ENCODE assay signal across 22 cellular contexts in the genomic region with DNA sequence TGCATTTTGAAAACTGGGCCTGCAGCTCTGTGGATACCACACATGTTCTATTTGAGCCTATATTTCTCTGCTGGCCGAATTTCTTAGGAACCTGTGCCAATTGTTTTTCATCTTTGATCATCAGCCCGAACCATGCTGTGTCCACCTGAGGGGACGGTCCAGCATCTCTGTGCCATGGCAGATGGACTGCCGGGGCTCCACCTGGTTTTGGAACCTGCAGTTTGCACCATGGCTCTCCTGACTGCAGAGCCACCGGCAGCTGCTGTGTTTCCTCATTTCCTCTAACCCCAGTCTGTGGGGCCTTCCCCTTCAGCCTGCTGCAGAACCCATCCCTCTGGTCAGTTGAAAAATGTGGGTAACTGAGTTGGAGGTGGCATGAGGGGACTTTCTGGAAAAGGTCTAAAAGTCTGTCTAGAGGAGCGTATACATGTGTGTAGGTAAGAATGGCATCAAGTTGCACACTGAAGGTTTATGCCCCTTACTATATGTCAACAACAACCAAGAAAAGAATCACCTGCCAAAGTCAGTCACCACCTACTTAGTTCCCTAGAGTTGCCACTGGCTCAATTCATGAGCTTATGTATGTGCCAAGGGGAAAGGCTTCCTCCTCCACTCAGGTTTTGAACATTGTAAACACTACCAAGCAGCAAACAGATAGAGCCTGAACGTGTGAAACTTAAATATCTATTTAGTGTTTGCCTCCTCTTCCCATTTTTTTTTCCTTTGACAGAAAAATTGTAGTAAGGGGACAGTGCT.
"Had no signal": no experiment of that assay in that cellular context is flagged by ENCODE, and none has a peak within 500 bp of the region (broad histone marks: within the 10 kb centered on the region; RNA-seq: fewer than 3 reads in every experiment).

No MANE protein-coding gene starts in this region.

- H3K27ac Mint-ChIP-seq: activated CD4-positive, alpha-beta T cell treated with anti-CD3 and anti-CD28 coated beads, Interleukin-2, amount 10 ng/mL, durations not matched to agents 7 days and 5 days; activated CD8-positive, alpha-beta T cell treated with anti-CD3 and anti-CD28 coated beads, Interleukin-2, amount 10 ng/mL, durations not matched to agents 7 days and 5 days; activated naive CD4-positive, alpha-beta T cell treated with anti-CD3 and anti-CD28 coated beads, Interleukin-2, amount 50 U/mL, for 24 hours; immature natural killer cell; mesothelial cell of epicardium; naive thymus-derived CD8-positive, alpha-beta T cell; neural progenitor cell had no signal

- H3K27me3 Mint-ChIP-seq: activated CD4-positive, alpha-beta T cell treated with anti-CD3 and anti-CD28 coated beads, Interleukin-2, amount 10 ng/mL, durations not matched to agents 7 days and 5 days; activated naive CD4-positive, alpha-beta T cell treated with anti-CD3 and anti-CD28 coated beads, Interleukin-2, amount 50 U/mL, for 24 hours; naive thymus-derived CD8-positive, alpha-beta T cell had no signal

- H3K9me3 ChIP-seq: body of pancreas, left lung had no signal

- H3K9me3 Mint-ChIP-seq: activated naive CD4-positive, alpha-beta T cell treated with anti-CD3 and anti-CD28 coated beads, Interleukin-2, amount 50 U/mL, for 24 hours; mesothelial cell of epicardium; neural progenitor cell had no signal

- H3K4me1 ChIP-seq: body of pancreas, neural progenitor cell had no signal

- H3K36me3 Mint-ChIP-seq: activated naive CD4-positive, alpha-beta T cell treated with anti-CD3 and anti-CD28 coated beads, Interleukin-2, amount 50 U/mL, for 24 hours; mesothelial cell of epicardium; naive thymus-derived CD8-positive, alpha-beta T cell; neural progenitor cell had no signal

- H3K27ac ChIP-seq: body of pancreas, cardiac muscle cell, hepatocyte, left lung, neural progenitor cell, VCaP had no signal

- H2AFZ ChIP-seq: hepatocyte, neural progenitor cell had no signal

- H3K4me2 ChIP-seq: hepatocyte, neural progenitor cell had no signal

- H3K4me3 ChIP-seq: body of pancreas, cardiac muscle cell, hepatocyte, left lung, neural progenitor cell had no signal

- DNase-seq: activated CD4-positive, alpha-beta T cell treated with anti-CD3 and anti-CD28 coated beads, Interleukin-2, amount 10 ng/mL, durations not matched to agents 7 days and 5 days; activated CD8-positive, alpha-beta T cell treated with anti-CD3 and anti-CD28 coated beads, Interleukin-2, amount 10 ng/mL, durations not matched to agents 7 days and 5 days; activated gamma-delta T cell treated with Interleukin-2 at 50 U/mL for 16 hours; anterior cingulate cortex; body of pancreas; dermis blood vessel endothelial cell; effector CD8-positive, alpha-beta T cell; erythroblast; foreskin fibroblast; immature natural killer cell; left lung; naive thymus-derived CD8-positive, alpha-beta T cell; retina; stimulated activated CD4-positive, alpha-beta T cell treated with anti-CD3 and anti-CD28 coated beads, Interleukin-4, amount 100 ng/mL, for 1 hour; stimulated activated naive CD4-positive, alpha-beta T cell treated with Interleukin-2 at 50 U/mL for 16 hours had no signal

- H3K4me3 Mint-ChIP-seq: activated CD4-positive, alpha-beta T cell treated with anti-CD3 and anti-CD28 coated beads, Interleukin-2, amount 10 ng/mL, durations not matched to agents 7 days and 5 days; activated CD8-positive, alpha-beta T cell treated with anti-CD3 and anti-CD28 coated beads, Interleukin-2, amount 10 ng/mL, durations not matched to agents 7 days and 5 days; activated naive CD4-positive, alpha-beta T cell treated with anti-CD3 and anti-CD28 coated beads, Interleukin-2, amount 50 U/mL, for 24 hours; mesothelial cell of epicardium; naive thymus-derived CD8-positive, alpha-beta T cell; neural progenitor cell had no signal

- H3K36me3 ChIP-seq: cardiac muscle cell, left lung, neural progenitor cell had no signal

- H3K27me3 ChIP-seq: body of pancreas, cardiac muscle cell, hepatocyte, left lung, neural progenitor cell had no signal

- H3K4me1 Mint-ChIP-seq: activated naive CD4-positive, alpha-beta T cell treated with anti-CD3 and anti-CD28 coated beads, Interleukin-2, amount 50 U/mL, for 24 hours; immature natural killer cell; mesothelial cell of epicardium had no signal

- H3K79me2 ChIP-seq: hepatocyte had no signal

- ATAC-seq: activated CD4-positive, CD25-positive, alpha-beta regulatory T cell treated with anti-CD3 and anti-CD28 coated beads, Interleukin-2, amount 50 U/mL, for 24 hours; activated CD8-positive, alpha-beta T cell treated with anti-CD3 and anti-CD28 coated beads, Interleukin-2, amount 10 ng/mL, durations not matched to agents 7 days and 5 days; body of pancreas; left lung; naive thymus-derived CD8-positive, alpha-beta T cell had no signal
